Comparison of ENCODE assay signal across 1 cellular context in the genomic region with DNA sequence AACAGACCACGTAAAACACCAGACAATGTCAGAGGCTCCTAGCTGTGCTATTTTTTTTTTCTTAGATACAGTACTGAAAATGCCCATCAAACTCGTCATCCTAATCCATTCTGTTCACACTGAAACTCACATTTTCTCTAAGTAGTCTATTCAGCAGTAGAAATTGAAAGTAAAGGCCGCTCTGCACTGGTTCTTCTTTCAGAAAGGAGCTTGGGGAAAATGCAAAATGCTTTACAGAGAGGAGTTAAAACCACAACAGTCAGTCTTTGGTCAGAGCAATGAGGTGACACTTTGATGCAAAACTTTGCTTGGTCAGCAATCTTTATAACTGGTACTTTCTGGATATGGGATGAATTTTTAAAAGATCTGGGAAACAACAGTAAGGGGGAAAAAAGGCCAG.
TF ChIP-seq lines count a peak whose summit lies in the region.

No MANE protein-coding gene starts in this region.

TF ChIP-seq in HepG2, 621 proteins besides CTCF, POLR2A, EP300 and RAD21:
- TF ChIP-seq LCORL (IDR thresholded peaks at IDR 0.05) (no peak), LCORL (CRISPR knock-in tag; IDR thresholded peaks at IDR 0.05) (no peak), MAFF (IDR thresholded peaks at IDR 0.05; ENCODE audit: low read depth, low read length) (peak; percentile 90), NR2F1 (CRISPR knock-in tag; IDR thresholded peaks at IDR 0.05) (no peak), MAFK (conservative IDR thresholded peaks at IDR 0.05 in 1 of 2, IDR thresholded peaks at IDR 0.05 in 1 of 2; ENCODE audit: low read length in 2 of 2) (peak; percentile 87 to 93)
- TF ChIP-seq, protein P1, sequence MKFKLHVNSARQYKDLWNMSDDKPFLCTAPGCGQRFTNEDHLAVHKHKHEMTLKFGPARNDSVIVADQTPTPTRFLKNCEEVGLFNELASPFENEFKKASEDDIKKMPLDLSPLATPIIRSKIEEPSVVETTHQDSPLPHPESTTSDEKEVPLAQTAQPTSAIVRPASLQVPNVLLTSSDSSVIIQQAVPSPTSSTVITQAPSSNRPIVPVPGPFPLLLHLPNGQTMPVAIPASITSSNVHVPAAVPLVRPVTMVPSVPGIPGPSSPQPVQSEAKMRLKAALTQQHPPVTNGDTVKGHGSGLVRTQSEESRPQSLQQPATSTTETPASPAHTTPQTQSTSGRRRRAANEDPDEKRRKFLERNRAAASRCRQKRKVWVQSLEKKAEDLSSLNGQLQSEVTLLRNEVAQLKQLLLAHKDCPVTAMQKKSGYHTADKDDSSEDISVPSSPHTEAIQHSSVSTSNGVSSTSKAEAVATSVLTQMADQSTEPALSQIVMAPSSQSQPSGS (CRISPR knock-in tag; IDR thresholded peaks at IDR 0.05) = no peak
